13 cellular contexts compared by ENCODE assay signal in genomic region chr14:103422981-103423600, GRCh38. TPM values are rescaled to one million over a fixed set of nuclear protein-coding genes. Genes with fewer than 3 reads are reported as not detected.
A peak's percentile ranks its signal among the peaks of the same experiment; 100 is the strongest.
DNase-seq lines count a peak whose midpoint lies in the region; ATAC-seq, FAIRE-seq and TF ChIP-seq lines count a peak whose summit lies in the region.
"Had no signal": no experiment of that assay in that cellular context is flagged by ENCODE, and none has a peak within 500 bp of the region (broad histone marks: within the 10 kb centered on the region; RNA-seq: fewer than 3 reads in every experiment).

No MANE protein-coding gene starts in this region.

- CTCF ChIA-PET in RWPE1 (lab: Yijun Ruan, JAX) (interaction anchor here (0.8 to 1.1 kb wide), 2 partner anchors 29 to 37 kb away, joined by 3 read pairs; no protein-coding TSS in a partner anchor), T-cell (lab: Charles Lee) (no interaction called here)
- CTCF ChIA-PET in activated CD4-positive, alpha-beta T cell treated with anti-CD3 and anti-CD28 coated beads, Interleukin-2, amount 10 ng/mL, durations not matched to agents 7 days and 5 days (lab: Charles Lee): interaction anchor here (0.9 kb wide), 1 partner anchor 60 kb away, joined by 3 read pairs; no protein-coding TSS in a partner anchor

- no peak for FAIRE-seq in GM12891 (lab: Jason Lieb, UNC)

- no peaks in the 10 kb centered on the region for H3K27me3 Mint-ChIP-seq in T-cell
- H3K27me3 Mint-ChIP-seq in activated CD4-positive, alpha-beta T cell treated with anti-CD3 and anti-CD28 coated beads, Interleukin-2, amount 10 ng/mL, durations not matched to agents 7 days and 5 days: no peaks in the 10 kb centered on the region
- H3K27me3 Mint-ChIP-seq: naive B cell had no signal

- no peak overlapping the region for H3K4me3 ChIP-seq in skeletal muscle cell (ENCODE audit: low read depth, low read length)

- POLR2A ChIA-PET in RWPE1 (lab: Yijun Ruan, JAX; ENCODE audit: low non-redundant PET) (no interaction called here), T-cell (lab: Charles Lee) (no interaction called here)
- POLR2A ChIA-PET in activated CD4-positive, alpha-beta T cell treated with anti-CD3 and anti-CD28 coated beads, Interleukin-2, amount 10 ng/mL, durations not matched to agents 7 days and 5 days (lab: Charles Lee): no interaction called here

- no peak for TF ChIP-seq CTCF in RWPE1 (conservative IDR thresholded peaks at IDR 0.05; ENCODE audit: low read depth)

- DNase-seq in EH (ENCODE audit: low read depth) (peak; percentile 91), RWPE1 (ENCODE audit: low spot score) (no peak), fibroblast of peridontal ligament (ENCODE audit: extremely low read depth) (peak; percentile 73), skeletal muscle cell (ENCODE audit: low read depth) (peak; percentile 45), T-cell (no peak), GM12891 (ENCODE audit: insufficient read length, low spot score) (no peak), SK-N-DZ (ENCODE audit: low spot score) (no peak)
- DNase-seq in activated CD4-positive, alpha-beta T cell treated with anti-CD3 and anti-CD28 coated beads, Interleukin-2, amount 10 ng/mL, durations not matched to agents 7 days and 5 days: no peak
- DNase-seq: hippocampal formation; naive B cell; NCI-H1436 treated with DMSO at 0.1 percent for 48 hours; NK-92 treated with Interleukin-12 subunit alpha and Interleukin-12 subunit beta, amount 100 ng/mL, for 24 hours; substantia nigra had no signal

- H3K27ac ChIP-seq in RWPE1: 0 out of 2 replicates have a peak overlapping the region, but pooled peaks have one; percentile 15

- H3K36me3 Mint-ChIP-seq in T-cell: peaks cover 28% of the 10 kb centered on the region
- H3K36me3 Mint-ChIP-seq in activated CD4-positive, alpha-beta T cell treated with anti-CD3 and anti-CD28 coated beads, Interleukin-2, amount 10 ng/mL, durations not matched to agents 7 days and 5 days (ENCODE audit: low read depth): peaks cover 7% of the 10 kb centered on the region

- H3K4me1 Mint-ChIP-seq in T-cell: peaks cover 39 to 54% (median 54%) of the 10 kb centered on the region in 3 donors
- H3K4me1 Mint-ChIP-seq in activated CD4-positive, alpha-beta T cell treated with anti-CD3 and anti-CD28 coated beads, Interleukin-2, amount 10 ng/mL, durations not matched to agents 7 days and 5 days: peaks cover 25% of the 10 kb centered on the region

- peak overlapping the region in 1 of 2 donors; percentile 25 for H3K27ac Mint-ChIP-seq in T-cell
- no peak overlapping the region for H3K27ac Mint-ChIP-seq in activated CD4-positive, alpha-beta T cell treated with anti-CD3 and anti-CD28 coated beads, Interleukin-2, amount 10 ng/mL, durations not matched to agents 7 days and 5 days

- no peak for TF ChIP-seq POLR2A in GM12891 (IDR thresholded peaks at IDR 0.05; ENCODE audit: low read depth, low read length)

- ATAC-seq in T-cell (replicated peaks in 1 of 4): no peak

- no peak overlapping the region for H3K4me3 Mint-ChIP-seq in T-cell
- no peak overlapping the region for H3K4me3 Mint-ChIP-seq in activated CD4-positive, alpha-beta T cell treated with anti-CD3 and anti-CD28 coated beads, Interleukin-2, amount 10 ng/mL, durations not matched to agents 7 days and 5 days
- H3K4me3 Mint-ChIP-seq: naive B cell had no signal

- H3K9me3 Mint-ChIP-seq in T-cell: no peaks in the 10 kb centered on the region
- no peaks in the 10 kb centered on the region for H3K9me3 Mint-ChIP-seq in activated CD4-positive, alpha-beta T cell treated with anti-CD3 and anti-CD28 coated beads, Interleukin-2, amount 10 ng/mL, durations not matched to agents 7 days and 5 days
- H3K9me3 Mint-ChIP-seq: naive B cell had no signal

TF ChIP-seq in GM12891, 5 proteins besides CTCF, POLR2A, EP300 and RAD21:
- no peak for TF ChIP-seq PAX5 (IDR thresholded peaks at IDR 0.05; ENCODE audit: insufficient read depth, low read length, severe bottlenecking)
- TF ChIP-seq POU2F2 (IDR thresholded peaks at IDR 0.05; ENCODE audit: low read depth, low read length): no peak
- no peak for TF ChIP-seq POLR2AphosphoS5 (IDR thresholded peaks at IDR 0.05; ENCODE audit: low read depth, low read length)
- TF ChIP-seq SPI1 (IDR thresholded peaks at IDR 0.05; ENCODE audit: low read depth, low read length): no peak
- no peak for TF ChIP-seq TAF1 (IDR thresholded peaks at IDR 0.05; ENCODE audit: low read depth, low read length)

RNA-seq across cellular contexts. Expression of gene MARK3, which starts 37.9 kb away (rescaled TPM):
- total RNA-seq in T-cell: 100 to 1,000 TPM in 4 of 5 donors, 10 to 100 TPM in 1; 94.7 to 128 (median 107) TPM
- 37.0 TPM for polyA plus RNA-seq in GM12891 (2012; ENCODE audit: low read depth, missing spikeins)
- total RNA-seq in activated CD4-positive, alpha-beta T cell treated with anti-CD3 and anti-CD28 coated beads, Interleukin-2, amount 10 ng/mL, durations not matched to agents 7 days and 5 days: 10 to 100 TPM; 78.6 to 81.4 TPM
- polyA plus RNA-seq in SK-N-DZ (2014; cell fraction: cytosol; rRNA removed): 22.5 and 28.3 TPM in 2 replicates
- 39.1 and 41.1 TPM in 2 replicates for polyA plus RNA-seq in SK-N-DZ (2014; cell fraction: nucleus; rRNA removed)

Comparison
In these comparisons a context has a peak if more than half of its experiments do, and no peak if none do; other contexts are left out.
1. DNase-seq: peak in EH (single experiment), fibroblast of peridontal ligament (single experiment) and skeletal muscle cell (single experiment); none in RWPE1 (single experiment), T-cell (0 of 34), GM12891 (single experiment), activated CD4-positive, alpha-beta T cell treated with anti-CD3 and anti-CD28 coated beads, Interleukin-2, amount 10 ng/mL, durations not matched to agents 7 days and 5 days (single experiment) and SK-N-DZ (single experiment).
2. CTCF ChIA-PET loops: an anchor here in RWPE1 (0.8 to 1.1 kb wide) and activated CD4-positive, alpha-beta T cell treated with anti-CD3 and anti-CD28 coated beads, Interleukin-2, amount 10 ng/mL, durations not matched to agents 7 days and 5 days (0.9 kb wide); none called in T-cell.